Comparison of ENCODE assay signal across 8 cellular contexts in the genomic region with DNA sequence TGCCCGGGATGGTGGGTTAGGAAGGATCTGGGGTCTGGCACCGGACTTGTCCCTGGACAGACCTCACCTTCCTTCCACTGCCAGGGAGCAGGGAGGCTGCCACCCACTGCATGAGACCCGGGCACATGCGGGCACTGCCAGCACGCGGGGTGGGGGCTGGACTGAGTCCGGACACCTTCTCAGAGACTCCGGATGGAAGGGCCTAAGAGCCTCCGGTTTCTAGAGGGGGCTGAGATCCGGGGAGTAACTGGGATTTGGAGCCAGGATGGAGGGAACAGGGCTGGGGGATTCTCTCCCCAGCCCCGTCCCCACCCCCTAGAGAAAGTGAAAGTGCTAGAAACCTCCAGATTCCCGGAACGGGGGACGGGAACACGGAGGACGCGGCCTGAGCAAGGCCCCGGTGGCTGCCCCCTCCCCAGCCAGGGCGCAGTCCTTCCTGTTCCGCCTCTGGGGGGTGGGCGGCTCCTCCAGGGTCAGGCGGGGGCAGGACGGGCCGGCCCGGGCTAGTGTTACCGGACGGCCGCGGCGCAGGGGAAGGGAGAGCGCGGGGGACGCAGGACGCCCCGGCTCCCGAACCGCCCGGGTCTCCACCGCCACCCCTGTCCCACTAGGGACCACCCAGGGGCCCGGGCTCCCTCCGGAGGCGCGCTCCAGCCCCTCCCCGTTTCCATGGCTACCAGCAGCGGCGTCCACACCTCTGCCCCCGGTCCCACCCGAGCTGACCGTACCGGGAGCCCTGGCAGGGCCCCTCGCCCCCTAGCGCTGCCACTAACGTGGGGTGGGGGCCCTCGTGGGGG. TPM values are rescaled to one million over a fixed set of nuclear protein-coding genes. Genes with fewer than 3 reads are reported as not detected.
DNase-seq lines count a peak whose midpoint lies in the region; ATAC-seq and TF ChIP-seq lines count a peak whose summit lies in the region.

No MANE protein-coding gene starts in this region.

- H3K9me3 ChIP-seq in iPS-18c (ENCODE audit: control insufficient read depth, insufficient read depth, low read length) (no peaks in the 10 kb centered on the region), spleen (no peaks in the 10 kb centered on the region)

- TF ChIP-seq CTCF in spleen (IDR thresholded peaks at IDR 0.05 in 8 of 11, conservative IDR thresholded peaks at IDR 0.05 in 3 of 11): no peak

- H3K27me3 ChIP-seq in spleen (replicated peaks in 1 of 7): peaks cover 0 to 59% (median 0%) of the 10 kb centered on the region in 7 donors

- H3K36me3 ChIP-seq in spleen: no peaks in the 10 kb centered on the region

- peak; percentile 33 for ATAC-seq in GM21528 (IDR thresholded peaks at IDR 0.05; ENCODE audit: low FRiP score, unreplicated experiment)

- H3K4me3 ChIP-seq in iPS-18c (ENCODE audit: insufficient read depth, low read depth, low read length) (peak overlapping the region; percentile 81), spleen (peak overlapping the region; percentile 67 to 93 (median 82))

- peak overlapping the region; percentile 87 to 94 (median 92) for H3K27ac ChIP-seq in spleen

- peak; percentile 46 for DNase-seq in D341Med (ENCODE audit: low spot score)
- peak; percentile 8 for DNase-seq in NCI-H1105 (lab: John Stamatoyannopoulos, UW)
- DNase-seq in astrocyte of the hippocampus (ENCODE audit: low read depth, low spot score): peak; percentile 62
- DNase-seq in spleen: no peak
- no peak for DNase-seq in COLO829 (ENCODE audit: low spot score)
- no peak for DNase-seq in inferior parietal cortex (ENCODE audit: extremely low spot score)

- no peak for TF ChIP-seq POLR2A in spleen (IDR thresholded peaks at IDR 0.05)

- intact Hi-C loops in spleen (cut with DNase I; ENCODE audit: low total_unique reads): no loop called here

- H3K4me1 ChIP-seq in spleen: peaks cover 24 to 60% (median 52%) of the 10 kb centered on the region in 6 donors

- WGBS in spleen, 5 donors: 0 to 7% (median 2%) methylated on average over 24 to 54 of the region's 54 CpGs

RNA-seq across cellular contexts. Expression of gene SLC12A7, which starts 0.7 kb away (rescaled TPM):
- total RNA-seq in spleen: 100 to 1,000 TPM in 2 of 7 donors, 10 to 100 TPM in 5; 40.4 to 120 (median 78.6) TPM
- polyA plus RNA-seq in spleen: 10 to 100 TPM in 2 of 3 donors, 1 to 10 TPM in 1; 8.6 to 27.0 (median 15.4) TPM

Comparison
In these comparisons a context has a peak if more than half of its experiments do, and no peak if none do; other contexts are left out.
1. DNase-seq: peak in D341Med (single experiment), NCI-H1105 (single experiment) and astrocyte of the hippocampus (single experiment); none in spleen (single experiment), COLO829 (single experiment) and inferior parietal cortex (single experiment).